Comparison of ENCODE assay signal across 9 cellular contexts in genomic region chr3:63067999-63068645, GRCh38.
A peak's percentile ranks its signal among the peaks of the same experiment; 100 is the strongest.
DNase-seq lines count a peak whose midpoint lies in the region; TF ChIP-seq lines count a peak whose summit lies in the region.
"Had no signal": no experiment of that assay in that cellular context is flagged by ENCODE, and none has a peak within 500 bp of the region (broad histone marks: within the 10 kb centered on the region; RNA-seq: fewer than 3 reads in every experiment).

No MANE protein-coding gene starts in this region.

- H3K9me3 Mint-ChIP-seq in endothelial cell (ENCODE audit: unreplicated experiment) (no peaks in the 10 kb centered on the region), progenitor cell of endocrine pancreas (ENCODE audit: low read depth) (no peaks in the 10 kb centered on the region), chondrocyte (ENCODE audit: low read depth) (peaks cover 7% of the 10 kb centered on the region)

- H3K36me3 Mint-ChIP-seq in endothelial cell (ENCODE audit: low read depth, unreplicated experiment) (no peaks in the 10 kb centered on the region), progenitor cell of endocrine pancreas (ENCODE audit: insufficient read depth) (no peaks in the 10 kb centered on the region), chondrocyte (ENCODE audit: low read depth) (no peaks in the 10 kb centered on the region)

- peak; percentile 12 for DNase-seq in NCI-H82 (lab: John Stamatoyannopoulos, UW)
- no peak for DNase-seq in NCI-H82 treated with DMSO at 0.1 percent for 48 hours (lab: John Stamatoyannopoulos, UW; ENCODE audit: unreplicated experiment)
- DNase-seq in NOMO-1 treated with DMSO at 0.1 percent for 48 hours (lab: John Stamatoyannopoulos, UW; ENCODE audit: unreplicated experiment), result peak; percentile 0
- DNase-seq in endothelial cell (ENCODE audit: low spot score), result peak; percentile 64
- peak; percentile 52 for DNase-seq in progenitor cell of endocrine pancreas (ENCODE audit: low spot score, unreplicated experiment)
- DNase-seq in cerebellar nuclear complex (lab: John Stamatoyannopoulos, UW), result no peak
- DNase-seq in chondrocyte (ENCODE audit: low spot score), result no peak
- DNase-seq in SW 1271 (lab: John Stamatoyannopoulos, UW), result no peak
- DNase-seq: activated CD4-positive, alpha-beta T cell treated with anti-CD3 and anti-CD28 coated beads for 48 hours had no signal

- H3K4me3 Mint-ChIP-seq in endothelial cell (ENCODE audit: unreplicated experiment) (no peak overlapping the region), progenitor cell of endocrine pancreas (ENCODE audit: low read depth) (no peak overlapping the region), chondrocyte (ENCODE audit: unreplicated experiment) (no peak overlapping the region)

- no peaks in the 10 kb centered on the region for H3K27me3 Mint-ChIP-seq in endothelial cell (ENCODE audit: unreplicated experiment)
- H3K27me3 Mint-ChIP-seq in progenitor cell of endocrine pancreas, result no peaks in the 10 kb centered on the region
- no peaks in the 10 kb centered on the region for H3K27me3 Mint-ChIP-seq in chondrocyte (ENCODE audit: low read depth)

- no peak for TF ChIP-seq CTCF in endothelial cell (IDR thresholded peaks at IDR 0.05; ENCODE audit: unreplicated experiment)
- no peak for TF ChIP-seq CTCF in progenitor cell of endocrine pancreas (IDR thresholded peaks at IDR 0.05; ENCODE audit: unreplicated experiment)
- TF ChIP-seq CTCF in chondrocyte (IDR thresholded peaks at IDR 0.05), result no peak

- no peak overlapping the region for H3K27ac Mint-ChIP-seq in endothelial cell (ENCODE audit: unreplicated experiment)
- H3K27ac Mint-ChIP-seq in progenitor cell of endocrine pancreas, result no peak overlapping the region
- H3K27ac Mint-ChIP-seq in chondrocyte (ENCODE audit: unreplicated experiment), result no peak overlapping the region

- H3K4me1 Mint-ChIP-seq in endothelial cell (ENCODE audit: unreplicated experiment) (no peaks in the 10 kb centered on the region), progenitor cell of endocrine pancreas (ENCODE audit: low read depth) (peaks cover 14% of the 10 kb centered on the region), chondrocyte (ENCODE audit: low read depth) (no peaks in the 10 kb centered on the region)

Comparison
In these comparisons a context has a peak if more than half of its experiments do, and no peak if none do; other contexts are left out.
1. DNase-seq: peak in NCI-H82 (single experiment), NOMO-1 treated with DMSO at 0.1 percent for 48 hours (single experiment), endothelial cell (single experiment) and progenitor cell of endocrine pancreas (single experiment); none in NCI-H82 treated with DMSO at 0.1 percent for 48 hours (single experiment), cerebellar nuclear complex (0 of 2), chondrocyte (single experiment) and SW 1271 (0 of 2).